In the genomic region with DNA sequence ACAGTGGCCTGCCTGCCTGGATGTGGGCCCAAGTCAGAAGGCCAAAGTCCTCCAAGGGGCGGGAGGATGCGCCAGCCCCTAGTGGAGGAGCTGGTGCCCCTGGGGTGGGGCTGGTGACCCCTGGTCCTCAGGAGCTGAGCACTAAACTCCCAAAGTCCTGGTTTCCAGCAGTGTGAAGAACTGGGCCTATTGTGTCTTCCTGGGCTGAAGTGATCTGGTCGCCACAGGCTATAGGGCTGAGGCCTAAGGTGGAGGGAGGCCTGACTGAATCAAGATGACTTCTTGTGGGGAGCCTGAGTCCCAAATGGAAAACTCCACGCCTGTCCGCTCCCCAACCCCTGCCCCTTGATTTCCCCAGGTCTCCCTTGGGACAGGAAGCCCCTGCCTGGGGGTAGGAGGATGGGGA, we compare ENCODE assay signal across 9 cellular contexts. TPM values are rescaled to one million over a fixed set of nuclear protein-coding genes. Genes with fewer than 3 reads are reported as not detected.
A peak's percentile ranks its signal among the peaks of the same experiment; 100 is the strongest.
DNase-seq lines count a peak whose midpoint lies in the region; ATAC-seq and TF ChIP-seq lines count a peak whose summit lies in the region.
"Had no signal": no experiment of that assay in that cellular context is flagged by ENCODE, and none has a peak within 500 bp of the region (broad histone marks: within the 10 kb centered on the region; RNA-seq: fewer than 3 reads in every experiment).

No MANE protein-coding gene starts in this region.

- H3K36me3 Mint-ChIP-seq in T-helper 1 cell treated with Interleukin-12 subunit alpha and Interleukin-12 subunit beta and Interleukin-4 antibody, amounts not matched to agents 30 μg/mL and 1 μg/mL, for 36 hours (ENCODE audit: low read depth): peaks cover 58% of the 10 kb centered on the region
- H3K36me3 Mint-ChIP-seq in mesothelial cell of epicardium: peaks cover 9% of the 10 kb centered on the region

- H3K4me3 Mint-ChIP-seq in T-helper 1 cell treated with Interleukin-12 subunit alpha and Interleukin-12 subunit beta and Interleukin-4 antibody, amounts not matched to agents 30 μg/mL and 1 μg/mL, for 36 hours: peak overlapping the region; percentile 25
- H3K4me3 Mint-ChIP-seq in mesothelial cell of epicardium: peak overlapping the region; percentile 44

- H3K4me3 ChIP-seq in thoracic aorta: peak overlapping the region; percentile 87
- H3K4me3 ChIP-seq: A549 had no signal

- TF ChIP-seq CTCF in mesothelial cell of epicardium (IDR thresholded peaks at IDR 0.05; ENCODE audit: unreplicated experiment) (no peak), thoracic aorta (IDR thresholded peaks at IDR 0.05) (no peak)

- no peaks in the 10 kb centered on the region for H3K9me3 Mint-ChIP-seq in T-helper 1 cell treated with Interleukin-12 subunit alpha and Interleukin-12 subunit beta and Interleukin-4 antibody, amounts not matched to agents 30 μg/mL and 1 μg/mL, for 36 hours
- H3K9me3 Mint-ChIP-seq in mesothelial cell of epicardium: no peaks in the 10 kb centered on the region

- H3K27ac ChIP-seq in cingulate gyrus (ENCODE audit: low read depth, low read length) (peak overlapping the region; percentile 32), thoracic aorta (peak overlapping the region; percentile 88 to 98)

- H3K4me1 Mint-ChIP-seq in T-helper 1 cell treated with Interleukin-12 subunit alpha and Interleukin-12 subunit beta and Interleukin-4 antibody, amounts not matched to agents 30 μg/mL and 1 μg/mL, for 36 hours (ENCODE audit: low read depth): peaks cover 54% of the 10 kb centered on the region
- peaks cover 25% of the 10 kb centered on the region for H3K4me1 Mint-ChIP-seq in mesothelial cell of epicardium

- H3K27me3 ChIP-seq in thoracic aorta (replicated peaks; ENCODE audit: insufficient read depth): no peaks in the 10 kb centered on the region

- no peaks in the 10 kb centered on the region for H3K27me3 Mint-ChIP-seq in T-helper 1 cell treated with Interleukin-12 subunit alpha and Interleukin-12 subunit beta and Interleukin-4 antibody, amounts not matched to agents 30 μg/mL and 1 μg/mL, for 36 hours (ENCODE audit: low read depth)
- no peaks in the 10 kb centered on the region for H3K27me3 Mint-ChIP-seq in mesothelial cell of epicardium (ENCODE audit: low read depth)

- H3K9me3 ChIP-seq in thoracic aorta: no peaks in the 10 kb centered on the region
- H3K9me3 ChIP-seq: A549 had no signal

- ATAC-seq in thoracic aorta (ENCODE audit: insufficient number of reproducible peaks, low FRiP score, low read depth): peak; percentile 9
- ATAC-seq in GM21786 (IDR thresholded peaks at IDR 0.05; ENCODE audit: unreplicated experiment): no peak
- ATAC-seq: A549 had no signal

- peaks cover 28 to 32% of the 10 kb centered on the region in 2 donors for H3K4me1 ChIP-seq in thoracic aorta (ENCODE audit: control insufficient read depth in 1 of 2, low read depth in 2 of 2)
- H3K4me1 ChIP-seq: A549 had no signal

- DNase-seq in T-helper 1 cell (no peak), mesothelial cell of epicardium (ENCODE audit: low spot score in 2 of 2, unreplicated experiment in 2 of 2) (no peak), thoracic aorta (ENCODE audit: low spot score) (no peak), NCI-H2107 treated with DMSO at 0.1 percent for 48 hours (lab: John Stamatoyannopoulos, UW; ENCODE audit: unreplicated experiment) (no peak)
- DNase-seq in activated effector memory CD4-positive, alpha-beta T cell treated with Interleukin-2 at 50 U/mL for 16 hours: no peak

- peaks cover 42% of the 10 kb centered on the region for H3K36me3 ChIP-seq in thoracic aorta

- H3K27ac Mint-ChIP-seq in T-helper 1 cell treated with Interleukin-12 subunit alpha and Interleukin-12 subunit beta and Interleukin-4 antibody, amounts not matched to agents 30 μg/mL and 1 μg/mL, for 36 hours: peak overlapping the region; percentile 69
- H3K27ac Mint-ChIP-seq in mesothelial cell of epicardium: peak overlapping the region; percentile 80

RNA-seq across cellular contexts. Expression of gene FES, which starts 0.8 kb away (rescaled TPM):
- total RNA-seq in mesothelial cell of epicardium (26.5 to 32.6 TPM (median 29.4 TPM) in 3 replicates), thoracic aorta (10 to 100 TPM; 54.2 to 86.3 TPM)

RNA-seq across cellular contexts. Expression of gene FURIN, which starts 15.1 kb away (rescaled TPM):
- total RNA-seq in mesothelial cell of epicardium: 97.7 to 98.8 TPM (median 98.8 TPM) in 3 replicates
- 10 to 100 TPM; 78.4 to 89.7 TPM for total RNA-seq in thoracic aorta

RNA-seq across cellular contexts. Expression of gene MAN2A2, which starts 19.6 kb away (rescaled TPM):
- total RNA-seq in mesothelial cell of epicardium (89.0 to 104 TPM (median 101 TPM) in 3 replicates), thoracic aorta (10 to 100 TPM; 59.7 to 68.4 TPM)

RNA-seq across cellular contexts. Expression of gene HDDC3, which starts 48.8 kb away (rescaled TPM):
- total RNA-seq in mesothelial cell of epicardium (11.5 to 12.4 TPM (median 11.9 TPM) in 3 replicates), thoracic aorta (10 to 100 TPM; 11.5 to 13.1 TPM)

RNA-seq across cellular contexts. Expression of gene UNC45A, which starts 51.6 kb away (rescaled TPM):
- total RNA-seq in mesothelial cell of epicardium (75.8 to 79.7 TPM (median 79.3 TPM) in 3 replicates), thoracic aorta (10 to 100 TPM; 54.0 to 65.5 TPM)
